21 cellular contexts compared by ENCODE assay signal in genomic region chr2:138658187-138658894, GRCh38.
"Had no signal": no experiment of that assay in that cellular context is flagged by ENCODE, and none has a peak within 500 bp of the region (broad histone marks: within the 10 kb centered on the region; RNA-seq: fewer than 3 reads in every experiment).

No MANE protein-coding gene starts in this region.

- H3K4me3 ChIP-seq: hepatocyte, pancreas, psoas muscle, right atrium auricular region, tibial artery had no signal

- H3K27ac ChIP-seq: hepatocyte, pancreas, psoas muscle, right atrium auricular region, tibial artery had no signal

- H3K27me3 ChIP-seq: hepatocyte, pancreas, right atrium auricular region, tibial artery had no signal

- H3K4me2 ChIP-seq: hepatocyte had no signal

- FAIRE-seq: endometrium, pancreas had no signal

- H3K9me3 ChIP-seq: pancreas, psoas muscle, right atrium auricular region, tibial artery had no signal

- ATAC-seq: activated CD8-positive, alpha-beta memory T cell treated with anti-CD3 and anti-CD28 coated beads, Interleukin-2, amount 10 ng/mL, durations not matched to agents 7 days and 5 days; activated CD8-positive, alpha-beta T cell treated with anti-CD3 and anti-CD28 coated beads for 36 hours; activated naive CD8-positive, alpha-beta T cell treated with anti-CD3 and anti-CD28 coated beads, Interleukin-2, amount 50 U/mL, for 24 hours; pancreas; psoas muscle; T-helper 17 cell had no signal

- H3K9me3 Mint-ChIP-seq: activated CD8-positive, alpha-beta T cell treated with anti-CD3 and anti-CD28 coated beads for 36 hours; activated naive CD8-positive, alpha-beta T cell treated with anti-CD3 and anti-CD28 coated beads, Interleukin-2, amount 50 U/mL, for 24 hours; activated T-helper 1 cell treated with anti-CD3 and anti-CD28 coated beads, Interleukin-12 subunit alpha, Interleukin-12 subunit beta, Interleukin-2, Interleukin-4 antibody, amounts not matched to agents 30 ng/mL and 10 ng/mL and 1 ng/mL, durations not matched to agents 14 hours and 24 hours and 36 hours; memory B cell; nephron; stimulated activated naive CD8-positive, alpha-beta T cell treated with anti-CD3 and anti-CD28 coated beads, Interleukin-15, Interleukin-2, amounts not matched to agents 100 ng/mL and 50 ng/mL, for 24 hours had no signal

- DNase-seq: activated CD4-positive, alpha-beta T cell treated with anti-CD3 and anti-CD28 coated beads for 48 hours; activated CD8-positive, alpha-beta memory T cell treated with anti-CD3 and anti-CD28 coated beads, Interleukin-2, amount 10 ng/mL, durations not matched to agents 7 days and 5 days; activated CD8-positive, alpha-beta T cell treated with anti-CD3 and anti-CD28 coated beads for 36 hours; activated gamma-delta T cell; activated naive CD4-positive, alpha-beta T cell treated with anti-CD3 and anti-CD28 coated beads, Interleukin-2, amount 50 U/mL, for 16 hours; activated naive CD8-positive, alpha-beta T cell treated with anti-CD3 and anti-CD28 coated beads, Interleukin-2, amount 50 U/mL, for 24 hours; activated T-cell treated with anti-CD3 and anti-CD28 coated beads for 4 hours; erythroblast; foreskin fibroblast; pancreas; psoas muscle; stimulated activated CD4-positive, alpha-beta T cell treated with anti-CD3 and anti-CD28 coated beads, Interleukin-4, amount 100 ng/mL, for 4 hours; T-helper 17 cell; tibial artery had no signal

- H3K4me1 Mint-ChIP-seq: activated CD8-positive, alpha-beta memory T cell treated with anti-CD3 and anti-CD28 coated beads, Interleukin-2, amount 10 ng/mL, durations not matched to agents 7 days and 5 days; activated naive CD8-positive, alpha-beta T cell treated with anti-CD3 and anti-CD28 coated beads, Interleukin-2, amount 50 U/mL, for 24 hours; nephron; T-helper 17 cell had no signal

- H3K36me3 Mint-ChIP-seq: activated CD8-positive, alpha-beta memory T cell treated with anti-CD3 and anti-CD28 coated beads, Interleukin-2, amount 10 ng/mL, durations not matched to agents 7 days and 5 days; memory B cell had no signal

- H3K79me2 ChIP-seq: hepatocyte had no signal

- H3K27me3 Mint-ChIP-seq: activated CD8-positive, alpha-beta memory T cell treated with anti-CD3 and anti-CD28 coated beads, Interleukin-2, amount 10 ng/mL, durations not matched to agents 7 days and 5 days; activated naive CD8-positive, alpha-beta T cell treated with anti-CD3 and anti-CD28 coated beads, Interleukin-2, amount 50 U/mL, for 24 hours had no signal

- H3K4me3 Mint-ChIP-seq: activated CD8-positive, alpha-beta memory T cell treated with anti-CD3 and anti-CD28 coated beads, Interleukin-2, amount 10 ng/mL, durations not matched to agents 7 days and 5 days; activated CD8-positive, alpha-beta T cell treated with anti-CD3 and anti-CD28 coated beads for 36 hours; activated naive CD8-positive, alpha-beta T cell treated with anti-CD3 and anti-CD28 coated beads, Interleukin-2, amount 50 U/mL, for 24 hours; activated T-helper 1 cell treated with anti-CD3 and anti-CD28 coated beads, Interleukin-12 subunit alpha, Interleukin-12 subunit beta, Interleukin-2, Interleukin-4 antibody, amounts not matched to agents 30 ng/mL and 10 ng/mL and 1 ng/mL, durations not matched to agents 14 hours and 24 hours and 36 hours; memory B cell; nephron; stimulated activated naive CD8-positive, alpha-beta T cell treated with anti-CD3 and anti-CD28 coated beads, Interleukin-15, Interleukin-2, amounts not matched to agents 100 ng/mL and 50 ng/mL, for 24 hours; T-helper 17 cell had no signal

- H3K36me3 ChIP-seq: pancreas, right atrium auricular region, tibial artery had no signal

- H3K4me1 ChIP-seq: pancreas, psoas muscle, right atrium auricular region, tibial artery had no signal

- H2AFZ ChIP-seq: hepatocyte had no signal

- H3K27ac Mint-ChIP-seq: activated CD8-positive, alpha-beta memory T cell treated with anti-CD3 and anti-CD28 coated beads, Interleukin-2, amount 10 ng/mL, durations not matched to agents 7 days and 5 days; activated CD8-positive, alpha-beta T cell treated with anti-CD3 and anti-CD28 coated beads for 36 hours; activated naive CD8-positive, alpha-beta T cell treated with anti-CD3 and anti-CD28 coated beads, Interleukin-2, amount 50 U/mL, for 24 hours; activated T-helper 1 cell treated with anti-CD3 and anti-CD28 coated beads, Interleukin-12 subunit alpha, Interleukin-12 subunit beta, Interleukin-2, Interleukin-4 antibody, amounts not matched to agents 30 ng/mL and 10 ng/mL and 1 ng/mL, durations not matched to agents 14 hours and 24 hours and 36 hours; memory B cell; nephron; stimulated activated naive CD8-positive, alpha-beta T cell treated with anti-CD3 and anti-CD28 coated beads, Interleukin-15, Interleukin-2, amounts not matched to agents 100 ng/mL and 50 ng/mL, for 24 hours; T-helper 17 cell had no signal
